10 cellular contexts compared by ENCODE assay signal in genomic region chr18:74836296-74837139, GRCh38.
DNase-seq lines count a peak whose midpoint lies in the region; ATAC-seq and TF ChIP-seq lines count a peak whose summit lies in the region.
"Had no signal": no experiment of that assay in that cellular context is flagged by ENCODE, and none has a peak within 500 bp of the region (broad histone marks: within the 10 kb centered on the region; RNA-seq: fewer than 3 reads in every experiment).

No MANE protein-coding gene starts in this region.

- H3K27ac ChIP-seq in sigmoid colon, result peak overlapping the region in 3 of 4 donors; percentile 1 to 64 (median 32)
- H3K27ac ChIP-seq: 22Rv1 had no signal

- no peak for TF ChIP-seq EP300 in sigmoid colon (IDR thresholded peaks at IDR 0.05)

- 49 to 63% methylated on average over 8 of the region's 8 CpGs for WGBS in sigmoid colon, 2 donors

- H3K36me3 ChIP-seq in sigmoid colon, result no peaks in the 10 kb centered on the region

- H3K27me3 ChIP-seq in sigmoid colon, result no peaks in the 10 kb centered on the region

- TF ChIP-seq CTCF in fibroblast of pulmonary artery (IDR thresholded peaks at IDR 0.05; ENCODE audit: low read length, missing control alignments), result no peak
- TF ChIP-seq CTCF in sigmoid colon (IDR thresholded peaks at IDR 0.05), result no peak

- no peak overlapping the region for H3K4me3 ChIP-seq in fibroblast of pulmonary artery (replicated peaks; ENCODE audit: low read depth, low read length)
- H3K4me3 ChIP-seq in sigmoid colon, result no peak overlapping the region

- TF ChIP-seq POLR2A in sigmoid colon (IDR thresholded peaks at IDR 0.05), result no peak

- H3K4me1 ChIP-seq in sigmoid colon, result peaks cover 0 to 22% (median 15%) of the 10 kb centered on the region in 4 donors

- no peaks in the 10 kb centered on the region for H3K9me3 ChIP-seq in sigmoid colon

- intact Hi-C loops in sigmoid colon (cut with DNase I), result no loop called here

- ATAC-seq in HG03095 (IDR thresholded peaks at IDR 0.05; ENCODE audit: unreplicated experiment), result no peak

- peak; percentile 55 for DNase-seq in DMS 273 (lab: John Stamatoyannopoulos, UW; ENCODE audit: unreplicated experiment)
- no peak for DNase-seq in DMS 273 treated with DMSO at 0.1 percent for 48 hours (lab: John Stamatoyannopoulos, UW)
- peak; percentile 25 for DNase-seq in NCI-H82 treated with DMSO at 0.1 percent for 48 hours (lab: John Stamatoyannopoulos, UW; ENCODE audit: unreplicated experiment)
- DNase-seq in fibroblast of pulmonary artery (ENCODE audit: low read depth), result peak; percentile 39
- peak; percentile 70 for DNase-seq in sigmoid colon
- no peak for DNase-seq in retina
- DNase-seq in D341Med (ENCODE audit: low spot score), result no peak
- DNase-seq: stimulated activated CD4-positive, alpha-beta T cell treated with anti-CD3 and anti-CD28 coated beads, Interleukin-4, amount 100 ng/mL, for 4 hours had no signal

Comparison
In these comparisons a context has a peak if more than half of its experiments do, and no peak if none do; other contexts are left out.
1. DNase-seq: peak in DMS 273 (single experiment), NCI-H82 treated with DMSO at 0.1 percent for 48 hours (single experiment), fibroblast of pulmonary artery (single experiment) and sigmoid colon (single experiment); none in DMS 273 treated with DMSO at 0.1 percent for 48 hours (single experiment), retina (single experiment) and D341Med (single experiment).